Comparison of ENCODE assay signal across 9 cellular contexts in the genomic region with DNA sequence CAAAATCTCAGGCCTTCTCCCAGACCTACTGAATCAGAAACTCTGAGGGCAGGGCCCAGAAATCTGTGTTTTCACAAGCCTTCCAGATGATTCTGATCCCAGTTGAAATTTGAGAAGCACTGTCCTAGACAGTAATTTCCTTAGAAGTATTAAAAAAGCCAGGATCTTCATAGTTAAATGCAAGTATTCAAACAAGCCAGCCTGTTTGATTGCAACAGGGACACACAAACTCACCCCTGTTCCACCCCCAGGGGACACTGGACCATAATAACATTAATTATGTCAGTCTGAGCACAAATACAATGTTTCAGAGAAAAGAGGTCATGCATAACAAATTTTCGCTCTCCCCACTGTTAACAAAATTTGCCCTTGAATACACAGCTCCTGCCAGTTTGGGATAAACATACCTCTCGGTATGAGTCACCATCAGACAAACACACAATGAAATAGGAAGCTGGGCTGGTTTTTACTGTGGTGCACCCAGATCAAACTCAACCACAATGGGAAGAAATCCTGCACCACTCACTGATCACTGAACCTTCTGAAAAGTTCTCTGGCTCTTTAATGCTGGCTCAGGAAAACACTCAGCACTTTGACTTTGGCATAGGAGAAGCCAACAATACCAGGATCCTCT. TPM values are rescaled to one million over a fixed set of nuclear protein-coding genes. Genes with fewer than 3 reads are reported as not detected.
DNase-seq lines count a peak whose midpoint lies in the region; ATAC-seq, FAIRE-seq and TF ChIP-seq lines count a peak whose summit lies in the region.
"Had no signal": no experiment of that assay in that cellular context is flagged by ENCODE, and none has a peak within 500 bp of the region (broad histone marks: within the 10 kb centered on the region; RNA-seq: fewer than 3 reads in every experiment).

No MANE protein-coding gene starts in this region.

- peak overlapping the region; percentile 50 to 59 (median 51) for H3K27ac Mint-ChIP-seq in nephron
- no peak overlapping the region for H3K27ac Mint-ChIP-seq in natural killer cell treated with Interleukin-12 subunit alpha and Interleukin-12 subunit beta and Interleukin-15 and Interleukin-18, amount 100 ng/mL, for 72 hours
- H3K27ac Mint-ChIP-seq: activated naive CD8-positive, alpha-beta T cell treated with anti-CD3 and anti-CD28 coated beads, Interleukin-2, amount 10 ng/mL, durations not matched to agents 7 days and 5 days had no signal

- peaks cover 4% of the 10 kb centered on the region for H3K27me3 Mint-ChIP-seq in nephron (ENCODE audit: low read depth)
- H3K27me3 Mint-ChIP-seq in natural killer cell treated with Interleukin-12 subunit alpha and Interleukin-12 subunit beta and Interleukin-15 and Interleukin-18, amount 100 ng/mL, for 72 hours, result peaks cover 7 to 11% of the 10 kb centered on the region in 2 donors

- peak; percentile 86 for FAIRE-seq in endometrium (lab: Jason Lieb, UNC)

- TF ChIP-seq CTCF in nephron (IDR thresholded peaks at IDR 0.05; ENCODE audit: unreplicated experiment in 3 of 3), result no peak

- no peaks in the 10 kb centered on the region for H3K36me3 Mint-ChIP-seq in nephron (ENCODE audit: low read depth)
- H3K36me3 Mint-ChIP-seq in natural killer cell treated with Interleukin-12 subunit alpha and Interleukin-12 subunit beta and Interleukin-15 and Interleukin-18, amount 100 ng/mL, for 72 hours, result peaks cover 4% of the 10 kb centered on the region

- no peak for ATAC-seq in natural killer cell treated with Interleukin-12 subunit alpha and Interleukin-12 subunit beta and Interleukin-15 and Interleukin-18, amount 100 ng/mL, for 72 hours
- no peak for ATAC-seq in HG03469 (IDR thresholded peaks at IDR 0.05; ENCODE audit: unreplicated experiment)

- no peak overlapping the region for H3K4me3 Mint-ChIP-seq in nephron
- no peak overlapping the region for H3K4me3 Mint-ChIP-seq in natural killer cell treated with Interleukin-12 subunit alpha and Interleukin-12 subunit beta and Interleukin-15 and Interleukin-18, amount 100 ng/mL, for 72 hours
- H3K4me3 Mint-ChIP-seq: activated naive CD8-positive, alpha-beta T cell treated with anti-CD3 and anti-CD28 coated beads, Interleukin-2, amount 10 ng/mL, durations not matched to agents 7 days and 5 days had no signal

- H3K4me1 Mint-ChIP-seq in nephron, result peaks cover 11% of the 10 kb centered on the region
- H3K4me1 Mint-ChIP-seq in natural killer cell treated with Interleukin-12 subunit alpha and Interleukin-12 subunit beta and Interleukin-15 and Interleukin-18, amount 100 ng/mL, for 72 hours (ENCODE audit: low read depth in 2 of 2), result peaks cover 23 to 24% of the 10 kb centered on the region in 2 donors

- DNase-seq in DMS53 (lab: John Stamatoyannopoulos, UW), result peak; percentile 78
- peak; percentile 47 for DNase-seq in NCI-H2081 treated with DMSO at 0.1 percent for 48 hours (lab: John Stamatoyannopoulos, UW)
- DNase-seq in natural killer cell treated with Interleukin-12 subunit alpha and Interleukin-12 subunit beta and Interleukin-15 and Interleukin-18, amount 100 ng/mL, for 72 hours (ENCODE audit: low spot score), result no peak
- no peak for DNase-seq in NCI-H1436 (lab: John Stamatoyannopoulos, UW)
- DNase-seq in GF-D8 (lab: John Stamatoyannopoulos, UW), result no peak
- DNase-seq: activated naive CD8-positive, alpha-beta T cell treated with anti-CD3 and anti-CD28 coated beads, Interleukin-2, amount 10 ng/mL, durations not matched to agents 7 days and 5 days had no signal

- H3K9me3 Mint-ChIP-seq in nephron, result no peaks in the 10 kb centered on the region
- no peaks in the 10 kb centered on the region for H3K9me3 Mint-ChIP-seq in natural killer cell treated with Interleukin-12 subunit alpha and Interleukin-12 subunit beta and Interleukin-15 and Interleukin-18, amount 100 ng/mL, for 72 hours
- H3K9me3 Mint-ChIP-seq: activated naive CD8-positive, alpha-beta T cell treated with anti-CD3 and anti-CD28 coated beads, Interleukin-2, amount 10 ng/mL, durations not matched to agents 7 days and 5 days had no signal

RNA-seq across cellular contexts. Expression of a gene that starts 34.3 kb away (rescaled TPM):
- 10 to 100 TPM in 1 of 2 donors, 1 to 10 TPM in 1; 7.9 to 11.0 TPM for total RNA-seq in natural killer cell treated with Interleukin-12 subunit alpha and Interleukin-12 subunit beta and Interleukin-15 and Interleukin-18, amount 100 ng/mL, for 72 hours

Comparison
In these comparisons a context has a peak if more than half of its experiments do, and no peak if none do; other contexts are left out.
1. DNase-seq: peak in DMS53 (single experiment) and NCI-H2081 treated with DMSO at 0.1 percent for 48 hours (single experiment); none in natural killer cell treated with Interleukin-12 subunit alpha and Interleukin-12 subunit beta and Interleukin-15 and Interleukin-18, amount 100 ng/mL, for 72 hours (single experiment), NCI-H1436 (single experiment) and GF-D8 (single experiment).
2. H3K27ac Mint-ChIP-seq: peak in nephron (3 of 3); none in natural killer cell treated with Interleukin-12 subunit alpha and Interleukin-12 subunit beta and Interleukin-15 and Interleukin-18, amount 100 ng/mL, for 72 hours (0 of 2).